8 cellular contexts compared by ENCODE assay signal in genomic region chr3:138935864-138936762, GRCh38.
DNase-seq lines count a peak whose midpoint lies in the region; ATAC-seq lines count a peak whose summit lies in the region.

No MANE protein-coding gene starts in this region.

- peak; percentile 57 for ATAC-seq in GM21447 (IDR thresholded peaks at IDR 0.05; ENCODE audit: unreplicated experiment)

- DNase-seq in DMS 273 treated with DMSO at 0.1 percent for 48 hours (lab: John Stamatoyannopoulos, UW) (peak; percentile 53), LoVo (ENCODE audit: low spot score) (peak; percentile 72), UCSD-AML1 (lab: John Stamatoyannopoulos, UW; ENCODE audit: unreplicated experiment) (peak; percentile 73), T47D (ENCODE audit: low read depth in 1 of 2, low spot score in 1 of 2) (peak; percentile 78 to 98), inferior parietal cortex (ENCODE audit: extremely low spot score) (peak; percentile 63), amniotic stem cell (lab: John Stamatoyannopoulos, UW) (no peak)
- DNase-seq in stimulated activated CD4-positive, alpha-beta T cell treated with anti-CD3 and anti-CD28 coated beads, Interleukin-12 subunit alpha, Interleukin-12 subunit beta, amount 100 ng/mL, for 48 hours (ENCODE audit: low read depth in 2 of 3, low spot score in 1 of 3), result peak; percentile 56 to 82 (median 63)

- in situ Hi-C loops in T47D (cut with HindIII; ENCODE audit: low pct_unique_long_range_greater_than_20kb, low sequenced_read_pairs), result no loop called here
